Comparison of ENCODE assay signal across 8 cellular contexts in the genomic region with DNA sequence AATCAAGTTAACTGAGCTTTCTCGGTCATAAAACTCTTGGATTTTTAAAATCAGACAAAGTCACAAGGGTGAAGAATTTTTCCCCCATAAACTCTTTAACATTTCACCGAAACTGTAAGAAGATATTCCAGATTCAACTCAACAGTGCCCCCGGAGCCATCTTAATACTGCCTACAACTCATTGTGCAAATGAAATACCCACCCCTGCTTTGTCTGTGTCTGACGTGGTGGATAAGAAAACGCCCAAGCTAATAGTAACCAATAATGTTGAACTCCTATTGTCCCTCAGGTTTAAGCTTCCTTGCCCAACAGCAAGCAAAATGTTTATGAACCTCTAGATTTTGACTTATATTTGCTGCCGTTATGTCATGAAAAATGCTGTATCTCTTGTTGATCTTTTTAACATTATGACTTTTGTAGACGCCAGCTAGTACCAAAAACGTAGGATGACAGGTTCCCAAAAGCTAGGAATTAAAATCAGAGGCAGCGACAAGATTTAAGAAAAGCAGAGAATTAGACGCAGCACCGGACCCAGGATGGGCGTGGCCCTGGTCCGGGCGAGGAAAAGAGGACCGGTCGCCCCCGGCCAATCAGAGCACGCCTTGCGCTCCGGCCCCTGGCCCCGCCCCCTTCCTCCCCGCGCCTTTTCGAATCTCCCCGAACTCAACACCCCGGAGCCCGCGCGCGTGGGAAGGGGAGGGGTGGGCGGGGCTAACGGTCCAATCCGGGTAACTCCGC. TPM values are rescaled to one million over a fixed set of nuclear protein-coding genes. Genes with fewer than 3 reads are reported as not detected.
DNase-seq lines count a peak whose midpoint lies in the region; ATAC-seq and TF ChIP-seq lines count a peak whose summit lies in the region.

No MANE protein-coding gene starts in this region.

- 0 to 1% methylated on average over 21 to 34 of the region's 34 CpGs for WGBS in esophagus, 2 donors

- H3K9ac ChIP-seq in PC-3 (ENCODE audit: low read length): peak overlapping the region; percentile 71
- H3K9ac ChIP-seq in mucosa of stomach (ENCODE audit: low read length): peak overlapping the region; percentile 49

- H3K9me3 ChIP-seq in PC-3 (ENCODE audit: low read length) (no peaks in the 10 kb centered on the region), esophagus (ENCODE audit: control insufficient read depth in 2 of 2, insufficient read depth in 1 of 2, low read depth in 1 of 2, low read length in 1 of 2) (no peaks in the 10 kb centered on the region), mucosa of stomach (ENCODE audit: control insufficient read depth, low read length) (no peaks in the 10 kb centered on the region)

- peaks cover 28% of the 10 kb centered on the region for H3K4me1 Mint-ChIP-seq in activated T-cell treated with anti-CD3 and anti-CD28 coated beads, Interleukin-2, amount 50 U/mL, for 24 hours (ENCODE audit: low read depth)

- peaks cover 34% of the 10 kb centered on the region for H3K36me3 ChIP-seq in PC-3 (ENCODE audit: low read depth, low read length)
- no peaks in the 10 kb centered on the region for H3K36me3 ChIP-seq in esophagus (ENCODE audit: control insufficient read depth in 2 of 2, insufficient read depth in 2 of 2, low read length in 1 of 2)
- H3K36me3 ChIP-seq in mucosa of stomach (ENCODE audit: control insufficient read depth, insufficient read depth, low read length): no peaks in the 10 kb centered on the region

- no peaks in the 10 kb centered on the region for H3K9me3 Mint-ChIP-seq in activated T-cell treated with anti-CD3 and anti-CD28 coated beads, Interleukin-2, amount 50 U/mL, for 24 hours

- DNase-seq in D341Med (ENCODE audit: low spot score) (peak; percentile 95), KG1 (lab: John Stamatoyannopoulos, UW) (peak; percentile 83), PC-3 (peak; percentile 87)
- peak; percentile 94 for DNase-seq in activated T-cell treated with anti-CD3 and anti-CD28 coated beads, Interleukin-2, amount 50 U/mL, for 24 hours
- peak; percentile 99 for DNase-seq in stimulated activated CD8-positive, alpha-beta memory T cell treated with anti-CD3 and anti-CD28 coated beads, Interleukin-4, amount 100 ng/mL, for 48 hours

- H3K27ac ChIP-seq in PC-3 (ENCODE audit: low read length): peak overlapping the region; percentile 21
- peak overlapping the region in 1 of 2 donors; percentile 54 for H3K27ac ChIP-seq in esophagus (ENCODE audit: low read depth in 2 of 2, low read length in 1 of 2)

- TSS peak; percentile 31 for BruUV-seq in PC-3 (replicated peaks; lab: Mats Ljungman, UMichigan)

- no peaks in the 10 kb centered on the region for H3K27me3 Mint-ChIP-seq in activated T-cell treated with anti-CD3 and anti-CD28 coated beads, Interleukin-2, amount 50 U/mL, for 24 hours

- CTCF ChIA-PET in PC-3 (lab: Charles Lee): interaction anchor here (2.0 kb wide), 1 partner anchor 10 kb away, joined by 8 read pairs; no protein-coding TSS in a partner anchor

- POLR2A ChIA-PET in PC-3 (lab: Charles Lee; ENCODE audit: unreplicated experiment): no interaction called here

- peak overlapping the region; percentile 79 for H2AFZ ChIP-seq in PC-3 (ENCODE audit: low read length)

- peak overlapping the region; percentile 92 for H3K27ac Mint-ChIP-seq in activated T-cell treated with anti-CD3 and anti-CD28 coated beads, Interleukin-2, amount 50 U/mL, for 24 hours

- ATAC-seq in GM21717 (IDR thresholded peaks at IDR 0.05; ENCODE audit: unreplicated experiment) (peak; percentile 74), PC-3 (peak; percentile 79)

- H3K4me3 ChIP-seq in PC-3 (ENCODE audit: low read length): peak overlapping the region; percentile 78
- H3K4me3 ChIP-seq in esophagus (ENCODE audit: low read depth in 1 of 2, low read length in 2 of 2): peak overlapping the region; percentile 72 to 76
- peak overlapping the region; percentile 53 for H3K4me3 ChIP-seq in mucosa of stomach (ENCODE audit: low read length)

- peaks cover 14% of the 10 kb centered on the region; the same call in 1 of the 2 replicates for H4K20me1 ChIP-seq in PC-3 (ENCODE audit: low read length)

- H3K9me2 ChIP-seq in PC-3 (replicated peaks; ENCODE audit: low read length): no peaks in the 10 kb centered on the region

- peaks cover 21% of the 10 kb centered on the region for H3K4me1 ChIP-seq in PC-3 (ENCODE audit: insufficient read depth, low read length)
- peaks cover 0 to 4% of the 10 kb centered on the region in 2 donors for H3K4me1 ChIP-seq in esophagus (ENCODE audit: control insufficient read depth in 2 of 2, insufficient read depth in 2 of 2, low read length in 1 of 2)
- H3K4me1 ChIP-seq in mucosa of stomach (ENCODE audit: control insufficient read depth, insufficient read depth, low read length): peaks cover 14% of the 10 kb centered on the region

- intact Hi-C loops in PC-3 (cut with micrococcal nuclease): loop anchor here (2.0 kb wide), 1 partner anchor 94 kb away; the partner anchor contains the start of gene PAFAH2

- H3F3A ChIP-seq in PC-3 (ENCODE audit: low read length, unreplicated experiment): no peaks in the 10 kb centered on the region

- TF ChIP-seq CTCF in PC-3 (conservative IDR thresholded peaks at IDR 0.05; ENCODE audit: low read depth, low read length): peak; percentile 43

- peak overlapping the region; percentile 92 for H3K4me2 ChIP-seq in PC-3 (ENCODE audit: low read length)

- H3K4me3 Mint-ChIP-seq in activated T-cell treated with anti-CD3 and anti-CD28 coated beads, Interleukin-2, amount 50 U/mL, for 24 hours: peak overlapping the region; percentile 90

- peaks cover 32% of the 10 kb centered on the region for H3K79me2 ChIP-seq in PC-3 (ENCODE audit: low read length)

- H3K27me3 ChIP-seq in PC-3 (ENCODE audit: low read length): no peaks in the 10 kb centered on the region
- H3K27me3 ChIP-seq in esophagus (ENCODE audit: control insufficient read depth in 1 of 2, insufficient read depth in 2 of 2, low read length in 2 of 2): no peaks in the 10 kb centered on the region
- no peaks in the 10 kb centered on the region for H3K27me3 ChIP-seq in mucosa of stomach (ENCODE audit: control insufficient read depth, insufficient read depth, low read length)

- H3K36me3 Mint-ChIP-seq in activated T-cell treated with anti-CD3 and anti-CD28 coated beads, Interleukin-2, amount 50 U/mL, for 24 hours (ENCODE audit: low read depth): peaks cover 50% of the 10 kb centered on the region

RNA-seq across cellular contexts. Expression of gene STMN1, which starts 1.1 kb away (rescaled TPM):
- 177 and 206 TPM in 2 replicates for total RNA-seq in PC-3 (2014; rRNA removed)
- polyA plus RNA-seq in esophagus: 100 to 1,000 TPM; 115 to 137 TPM

RNA-seq across cellular contexts. Expression of gene PAQR7, which starts 29.6 kb away (rescaled TPM):
- 6.4 and 7.2 TPM in 2 replicates for total RNA-seq in PC-3 (2014; rRNA removed)
- polyA plus RNA-seq in esophagus: 10 to 100 TPM in 1 of 2 donors, 1 to 10 TPM in 1; 9.5 to 14.3 TPM

RNA-seq across cellular contexts. Expression of gene AUNIP, which starts 45.9 kb away (rescaled TPM):
- 17.6 and 22.2 TPM in 2 replicates for total RNA-seq in PC-3 (2014; rRNA removed)
- polyA plus RNA-seq in esophagus: 1 to 10 TPM; 1.1 to 2.0 TPM
